In the genomic region with DNA sequence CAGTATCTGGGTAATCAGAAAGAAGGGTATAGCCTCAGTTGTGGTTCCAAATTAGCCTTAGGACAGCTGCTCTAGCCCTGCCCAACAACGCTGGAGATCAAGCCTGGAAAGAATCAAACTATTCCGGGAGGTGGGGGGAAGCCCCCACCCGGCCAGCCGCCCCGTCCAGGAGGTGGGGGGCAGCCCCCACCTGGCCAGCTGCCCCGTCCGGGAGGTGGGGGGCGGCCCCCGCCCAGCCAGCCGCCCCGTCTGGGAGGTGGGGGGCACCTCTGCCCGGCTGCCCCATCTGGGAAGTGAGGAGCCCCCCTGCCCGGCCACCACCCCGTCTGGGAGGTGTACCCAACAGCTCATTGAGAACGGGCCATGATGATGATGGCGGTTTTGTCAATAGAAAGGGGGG, we compare ENCODE assay signal across 8 cellular contexts. TPM values are rescaled to one million over a fixed set of nuclear protein-coding genes. Genes with fewer than 3 reads are reported as not detected.
"Had no signal": no experiment of that assay in that cellular context is flagged by ENCODE, and none has a peak within 500 bp of the region (broad histone marks: within the 10 kb centered on the region; RNA-seq: fewer than 3 reads in every experiment).

No MANE protein-coding gene starts in this region.

RNA-seq across cellular contexts. Expression of a gene that starts 25.0 kb away (rescaled TPM):
- total RNA-seq: activated CD8-positive, alpha-beta memory T cell treated with anti-CD3 and anti-CD28 coated beads for 36 hours; activated CD8-positive, alpha-beta T cell treated with anti-CD3 and anti-CD28 coated beads, Interleukin-2, amount 10 ng/mL, durations not matched to agents 7 days and 5 days; activated naive CD4-positive, alpha-beta T cell treated with anti-CD3 and anti-CD28 coated beads for 36 hours; activated naive CD4-positive, alpha-beta T cell treated with anti-CD3 and anti-CD28 coated beads, Interleukin-2, amount 50 U/mL, for 72 hours; activated naive CD8-positive, alpha-beta T cell treated with anti-CD3 and anti-CD28 coated beads for 36 hours; activated T-cell treated with anti-CD3 and anti-CD28 coated beads, Interleukin-2, amount 50 U/mL, for 72 hours; activated T-helper 17 cell treated with anti-CD3 and anti-CD28 coated beads, Interleukin-2, amount 50 U/mL, for 72 hours; astrocyte had no signal
